23 cellular contexts compared by ENCODE assay signal in genomic region chr16:28877642-28877975, GRCh38. TPM values are rescaled to one million over a fixed set of nuclear protein-coding genes. Genes with fewer than 3 reads are reported as not detected.
DNase-seq lines count a peak whose midpoint lies in the region; ATAC-seq and TF ChIP-seq lines count a peak whose summit lies in the region.
"Had no signal": no experiment of that assay in that cellular context is flagged by ENCODE, and none has a peak within 500 bp of the region (broad histone marks: within the 10 kb centered on the region; RNA-seq: fewer than 3 reads in every experiment).

No MANE protein-coding gene starts in this region.

- peak overlapping the region; percentile 22 for H3K4me3 Mint-ChIP-seq in activated naive CD8-positive, alpha-beta T cell treated with anti-CD3 and anti-CD28 coated beads for 36 hours
- no peak overlapping the region for H3K4me3 Mint-ChIP-seq in activated naive CD8-positive, alpha-beta T cell treated with anti-CD3 and anti-CD28 coated beads, Interleukin-2, amount 50 U/mL, for 24 hours
- H3K4me3 Mint-ChIP-seq in T-helper 17 cell = peak overlapping the region; percentile 49
- H3K4me3 Mint-ChIP-seq in mesothelial cell of epicardium = peak overlapping the region; percentile 24
- H3K4me3 Mint-ChIP-seq in stimulated activated naive B cell treated with anti-CD40 and anti-IgM and Interleukin-4, amounts not matched to agents 10 μg/mL and 1 μg/mL and 100 μg/mL, for 72 hours = peak overlapping the region in 1 of 2 donors; percentile 39

- H3K27me3 Mint-ChIP-seq in activated naive CD8-positive, alpha-beta T cell treated with anti-CD3 and anti-CD28 coated beads for 36 hours = peaks cover 15% of the 10 kb centered on the region
- peaks cover 10% of the 10 kb centered on the region for H3K27me3 Mint-ChIP-seq in activated naive CD8-positive, alpha-beta T cell treated with anti-CD3 and anti-CD28 coated beads, Interleukin-2, amount 50 U/mL, for 24 hours
- H3K27me3 Mint-ChIP-seq in T-helper 17 cell (peaks cover 6% of the 10 kb centered on the region), mesothelial cell of epicardium (ENCODE audit: low read depth) (no peaks in the 10 kb centered on the region)
- H3K27me3 Mint-ChIP-seq in stimulated activated naive B cell treated with anti-CD40 and anti-IgM and Interleukin-4, amounts not matched to agents 10 μg/mL and 1 μg/mL and 100 μg/mL, for 72 hours = peaks cover 9 to 11% of the 10 kb centered on the region in 2 donors

- no peak for TF ChIP-seq CTCF in mesothelial cell of epicardium (IDR thresholded peaks at IDR 0.05; ENCODE audit: unreplicated experiment)

- DNase-seq in activated naive CD8-positive, alpha-beta T cell treated with anti-CD3 and anti-CD28 coated beads for 36 hours = no peak
- no peak for DNase-seq in activated naive CD8-positive, alpha-beta T cell treated with anti-CD3 and anti-CD28 coated beads, Interleukin-2, amount 50 U/mL, for 24 hours
- no peak for DNase-seq in T-helper 17 cell
- no peak for DNase-seq in mesothelial cell of epicardium (ENCODE audit: low spot score in 2 of 2, unreplicated experiment in 2 of 2)
- no peak for DNase-seq in stimulated activated naive B cell treated with anti-CD40 and anti-IgM and Interleukin-4, amounts not matched to agents 10 μg/mL and 1 μg/mL and 100 μg/mL, for 72 hours
- DNase-seq in NCI-H2029 (lab: John Stamatoyannopoulos, UW) = no peak
- DNase-seq in COLO668 (lab: John Stamatoyannopoulos, UW; ENCODE audit: unreplicated experiment) = no peak
- DNase-seq: activated CD4-positive, alpha-beta T cell treated with anti-CD3 and anti-CD28 coated beads for 4 hours; activated gamma-delta T cell; amniotic stem cell; C1 segment of cervical spinal cord; left colon; MG63; naive thymus-derived CD8-positive, alpha-beta T cell; NCI-H69; posterior cingulate gyrus; sigmoid colon; stimulated activated CD8-positive, alpha-beta memory T cell treated with anti-CD3 and anti-CD28 coated beads, Interleukin-4, amount 100 ng/mL, for 48 hours; substantia nigra had no signal

- H3K36me3 Mint-ChIP-seq in activated naive CD8-positive, alpha-beta T cell treated with anti-CD3 and anti-CD28 coated beads for 36 hours = peaks cover 4% of the 10 kb centered on the region
- peaks cover 3% of the 10 kb centered on the region for H3K36me3 Mint-ChIP-seq in activated naive CD8-positive, alpha-beta T cell treated with anti-CD3 and anti-CD28 coated beads, Interleukin-2, amount 50 U/mL, for 24 hours (ENCODE audit: low read depth)
- H3K36me3 Mint-ChIP-seq in T-helper 17 cell (ENCODE audit: low read depth) (no peaks in the 10 kb centered on the region), mesothelial cell of epicardium (peaks cover 6% of the 10 kb centered on the region)
- peaks cover 22 to 28% of the 10 kb centered on the region in 2 donors for H3K36me3 Mint-ChIP-seq in stimulated activated naive B cell treated with anti-CD40 and anti-IgM and Interleukin-4, amounts not matched to agents 10 μg/mL and 1 μg/mL and 100 μg/mL, for 72 hours
- H3K36me3 Mint-ChIP-seq: IgD-negative memory B cell had no signal

- no peak for ATAC-seq in activated naive CD8-positive, alpha-beta T cell treated with anti-CD3 and anti-CD28 coated beads, Interleukin-2, amount 50 U/mL, for 24 hours
- no peak for ATAC-seq in T-helper 17 cell
- ATAC-seq in stimulated activated naive B cell treated with anti-CD40 and anti-IgM and Interleukin-4, amounts not matched to agents 10 μg/mL and 1 μg/mL and 100 μg/mL, for 72 hours (replicated peaks) = no peak
- no peak for ATAC-seq in GM19351 (IDR thresholded peaks at IDR 0.05; ENCODE audit: unreplicated experiment)
- ATAC-seq: left colon; naive thymus-derived CD8-positive, alpha-beta T cell had no signal

- H3K4me1 Mint-ChIP-seq in activated naive CD8-positive, alpha-beta T cell treated with anti-CD3 and anti-CD28 coated beads for 36 hours = peaks cover 27% of the 10 kb centered on the region
- H3K4me1 Mint-ChIP-seq in activated naive CD8-positive, alpha-beta T cell treated with anti-CD3 and anti-CD28 coated beads, Interleukin-2, amount 50 U/mL, for 24 hours = peaks cover 21% of the 10 kb centered on the region
- H3K4me1 Mint-ChIP-seq in T-helper 17 cell = peaks cover 15% of the 10 kb centered on the region
- H3K4me1 Mint-ChIP-seq in mesothelial cell of epicardium = peaks cover 9% of the 10 kb centered on the region
- H3K4me1 Mint-ChIP-seq in stimulated activated naive B cell treated with anti-CD40 and anti-IgM and Interleukin-4, amounts not matched to agents 10 μg/mL and 1 μg/mL and 100 μg/mL, for 72 hours = peaks cover 30 to 58% of the 10 kb centered on the region in 2 donors

- no peaks in the 10 kb centered on the region for H3K9me3 Mint-ChIP-seq in activated naive CD8-positive, alpha-beta T cell treated with anti-CD3 and anti-CD28 coated beads for 36 hours
- H3K9me3 Mint-ChIP-seq in activated naive CD8-positive, alpha-beta T cell treated with anti-CD3 and anti-CD28 coated beads, Interleukin-2, amount 50 U/mL, for 24 hours = no peaks in the 10 kb centered on the region
- no peaks in the 10 kb centered on the region for H3K9me3 Mint-ChIP-seq in mesothelial cell of epicardium
- no peaks in the 10 kb centered on the region for H3K9me3 Mint-ChIP-seq in stimulated activated naive B cell treated with anti-CD40 and anti-IgM and Interleukin-4, amounts not matched to agents 10 μg/mL and 1 μg/mL and 100 μg/mL, for 72 hours
- H3K9me3 Mint-ChIP-seq: IgD-negative memory B cell; naive thymus-derived CD8-positive, alpha-beta T cell had no signal

- no peaks in the 10 kb centered on the region for H3K9me3 ChIP-seq in T-helper 17 cell (ENCODE audit: control insufficient read depth, low read length, poor library complexity, severe bottlenecking)
- H3K9me3 ChIP-seq: HAP-1, MG63, sigmoid colon had no signal

- H3K27ac Mint-ChIP-seq in activated naive CD8-positive, alpha-beta T cell treated with anti-CD3 and anti-CD28 coated beads for 36 hours = no peak overlapping the region
- no peak overlapping the region for H3K27ac Mint-ChIP-seq in activated naive CD8-positive, alpha-beta T cell treated with anti-CD3 and anti-CD28 coated beads, Interleukin-2, amount 50 U/mL, for 24 hours
- H3K27ac Mint-ChIP-seq in T-helper 17 cell (no peak overlapping the region), mesothelial cell of epicardium (no peak overlapping the region)
- peak overlapping the region; percentile 75 for H3K27ac Mint-ChIP-seq in stimulated activated naive B cell treated with anti-CD40 and anti-IgM and Interleukin-4, amounts not matched to agents 10 μg/mL and 1 μg/mL and 100 μg/mL, for 72 hours
- H3K27ac Mint-ChIP-seq: IgD-negative memory B cell had no signal

RNA-seq across cellular contexts. Expression of gene ATP2A1, which starts 0.7 kb away (rescaled TPM):
- total RNA-seq in activated naive CD8-positive, alpha-beta T cell treated with anti-CD3 and anti-CD28 coated beads for 36 hours = 1 to 10 TPM; 2.0 to 2.8 TPM
- total RNA-seq in T-helper 17 cell = 1 to 10 TPM in 1 of 2 donors, under 1 TPM in 1; 0.75 to 1.7 TPM
- 2.9 to 3.6 TPM (median 3.0 TPM) in 3 replicates for total RNA-seq in mesothelial cell of epicardium

RNA-seq across cellular contexts. Expression of gene SH2B1, which starts 14.0 kb away (rescaled TPM):
- total RNA-seq in activated naive CD8-positive, alpha-beta T cell treated with anti-CD3 and anti-CD28 coated beads for 36 hours = 10 to 100 TPM; 33.8 to 34.7 TPM
- total RNA-seq in T-helper 17 cell (10 to 100 TPM; 69.1 to 77.7 TPM), mesothelial cell of epicardium (73.9 to 78.5 TPM (median 76.8 TPM) in 3 replicates)

RNA-seq across cellular contexts. Expression of gene TUFM, which starts 31.5 kb away (rescaled TPM):
- 100 to 1,000 TPM; 360 to 382 TPM for total RNA-seq in activated naive CD8-positive, alpha-beta T cell treated with anti-CD3 and anti-CD28 coated beads for 36 hours
- total RNA-seq in T-helper 17 cell (100 to 1,000 TPM in 1 of 2 donors, 10 to 100 TPM in 1; 78.5 to 103 TPM), mesothelial cell of epicardium (122 to 134 TPM (median 127 TPM) in 3 replicates)

RNA-seq across cellular contexts. Expression of gene RABEP2, which starts 47.4 kb away (rescaled TPM):
- 10 to 100 TPM; 11.4 to 12.5 TPM for total RNA-seq in activated naive CD8-positive, alpha-beta T cell treated with anti-CD3 and anti-CD28 coated beads for 36 hours
- total RNA-seq in T-helper 17 cell (10 to 100 TPM; 25.2 to 25.3 TPM), mesothelial cell of epicardium (26.8 to 30.1 TPM (median 29.7 TPM) in 3 replicates)

RNA-seq across cellular contexts. Expression of gene CD19, which starts 54.2 kb away (rescaled TPM):
- total RNA-seq in activated naive CD8-positive, alpha-beta T cell treated with anti-CD3 and anti-CD28 coated beads for 36 hours = 1 to 10 TPM; 2.1 to 2.6 TPM
- total RNA-seq in T-helper 17 cell = 1 to 10 TPM in 1 of 2 donors, not detected in 1; 4.0 TPM
- not detected in 3 replicates for total RNA-seq in mesothelial cell of epicardium
- total RNA-seq: dermis microvascular lymphatic vessel endothelial cell, sigmoid colon had no signal
